Comparison of ENCODE assay signal across 24 cellular contexts in genomic region chr4:35926753-35927152, GRCh38.
"Had no signal": no experiment of that assay in that cellular context is flagged by ENCODE, and none has a peak within 500 bp of the region (broad histone marks: within the 10 kb centered on the region; RNA-seq: fewer than 3 reads in every experiment).

No MANE protein-coding gene starts in this region.

- H3K4me3 ChIP-seq: colonic mucosa, coronary artery, dorsolateral prefrontal cortex, esophagus muscularis mucosa, esophagus squamous epithelium, gastrocnemius medialis, gastroesophageal sphincter, heart left ventricle, heart right ventricle had no signal

- ATAC-seq: effector memory CD8-positive, alpha-beta T cell; esophagus mucosa; foreskin keratinocyte; gastrocnemius medialis; gastroesophageal sphincter; heart left ventricle; heart right ventricle had no signal

- H3K27me3 ChIP-seq: colonic mucosa, dorsolateral prefrontal cortex, esophagus muscularis mucosa, esophagus squamous epithelium, foreskin keratinocyte, gastrocnemius medialis, gastroesophageal sphincter, heart left ventricle had no signal

- DNase-seq: colonic mucosa; cortex of kidney; dermis blood vessel endothelial cell; dorsolateral prefrontal cortex; effector CD4-positive, alpha-beta T cell; effector CD8-positive, alpha-beta T cell; effector memory CD4-positive, alpha-beta T cell; effector memory CD8-positive, alpha-beta T cell; endodermal cell; erythroblast; esophagus squamous epithelium; foreskin fibroblast; foreskin keratinocyte; foreskin melanocyte; gastrocnemius medialis; glutamatergic neuron; head of caudate nucleus; heart left ventricle; heart right ventricle had no signal

- H3K4me1 ChIP-seq: colonic mucosa, esophagus muscularis mucosa, esophagus squamous epithelium, foreskin keratinocyte, gastrocnemius medialis, gastroesophageal sphincter, heart left ventricle, heart right ventricle had no signal

- H3K9me3 ChIP-seq: colonic mucosa, esophagus muscularis mucosa, esophagus squamous epithelium, gastrocnemius medialis, gastroesophageal sphincter, heart left ventricle, heart right ventricle had no signal

- H3K36me3 ChIP-seq: colonic mucosa, esophagus muscularis mucosa, esophagus squamous epithelium, gastrocnemius medialis, gastroesophageal sphincter, heart left ventricle, heart right ventricle had no signal

- H3K27ac ChIP-seq: colonic mucosa, coronary artery, dorsolateral prefrontal cortex, epithelial cell of prostate, esophagus muscularis mucosa, esophagus squamous epithelium, foreskin keratinocyte, gastrocnemius medialis, gastroesophageal sphincter, heart left ventricle, heart right ventricle had no signal
